In genomic region chr10:24873281-24873683, GRCh38 we compare ENCODE assay signal across 8 cellular contexts.
A peak's percentile ranks its signal among the peaks of the same experiment; 100 is the strongest.
DNase-seq lines count a peak whose midpoint lies in the region; TF ChIP-seq lines count a peak whose summit lies in the region.

No MANE protein-coding gene starts in this region.

- H3K27ac ChIP-seq in SK-N-MC = peak overlapping the region; percentile 70; the same call in 1 of the 2 replicates
- H3K27ac ChIP-seq in ovary = peak overlapping the region in 1 of 2 donors; percentile 64

- TF ChIP-seq CTCF in ovary (IDR thresholded peaks at IDR 0.05) = no peak

- H3K27me3 ChIP-seq in ovary = no peaks in the 10 kb centered on the region

- no peak overlapping the region for H3K9ac ChIP-seq in SK-N-MC (ENCODE audit: insufficient read length)

- H3K36me3 ChIP-seq in SK-N-MC (ENCODE audit: insufficient read depth, low read length) (no peaks in the 10 kb centered on the region), ovary (no peaks in the 10 kb centered on the region)

- intact Hi-C loops in ovary (cut with DNase I) = no loop called here

- 11 to 29% (median 12%) methylated on average over 4 of the region's 4 CpGs for WGBS in ovary, 3 donors

- TF ChIP-seq POLR2A in ovary (IDR thresholded peaks at IDR 0.05) = no peak

- H3K9me3 ChIP-seq in SK-N-MC (ENCODE audit: low read depth, low read length) = no peaks in the 10 kb centered on the region
- no peaks in the 10 kb centered on the region for H3K9me3 ChIP-seq in ovary

- H3K4me1 ChIP-seq in ovary (ENCODE audit: insufficient read depth) = peaks cover 16% of the 10 kb centered on the region

- peak; percentile 82 for DNase-seq in ELF-1 (ENCODE audit: low read depth, low spot score)
- DNase-seq in SK-N-MC (ENCODE audit: low read depth, low spot score) = no peak
- DNase-seq in fibroblast of the conjunctiva (ENCODE audit: low read depth) = peak; percentile 88
- DNase-seq in ovary = peak in 3 of 5 donors; percentile 22 to 42 (median 35)
- DNase-seq in HK-2 (ENCODE audit: unreplicated experiment) = no peak
- no peak for DNase-seq in NCI-H446 treated with DMSO at 0.1 percent for 48 hours (lab: John Stamatoyannopoulos, UW)
- DNase-seq in COLO829 (ENCODE audit: low spot score) = no peak
- DNase-seq in DMS153 (lab: John Stamatoyannopoulos, UW) = no peak

- H3K4me3 ChIP-seq in SK-N-MC (peak overlapping the region; percentile 15; the same call in 1 of the 2 replicates), ovary (no peak overlapping the region)

- TF ChIP-seq EP300 in ovary (IDR thresholded peaks at IDR 0.05) = no peak

Comparison
In these comparisons a context has a peak if more than half of its experiments do, and no peak if none do; other contexts are left out.
1. DNase-seq: peak in ELF-1 (single experiment), fibroblast of the conjunctiva (single experiment) and ovary (3 of 5); none in SK-N-MC (single experiment), HK-2 (single experiment), NCI-H446 treated with DMSO at 0.1 percent for 48 hours (single experiment), COLO829 (single experiment) and DMS153 (single experiment).